In genomic region chr15:39244776-39245175, GRCh38 we compare ENCODE assay signal across 15 cellular contexts.
A peak's percentile ranks its signal among the peaks of the same experiment; 100 is the strongest.
DNase-seq lines count a peak whose midpoint lies in the region; ATAC-seq and TF ChIP-seq lines count a peak whose summit lies in the region.
"Had no signal": no experiment of that assay in that cellular context is flagged by ENCODE, and none has a peak within 500 bp of the region (broad histone marks: within the 10 kb centered on the region; RNA-seq: fewer than 3 reads in every experiment).

No MANE protein-coding gene starts in this region.

- no peak for ATAC-seq in GM18870 (IDR thresholded peaks at IDR 0.05; ENCODE audit: unreplicated experiment)
- ATAC-seq: HCT116 had no signal

- TF ChIP-seq CTCF in osteoblast (IDR thresholded peaks at IDR 0.05; ENCODE audit: extremely low read depth, low read depth, low read length): no peak

- no peaks in the 10 kb centered on the region for H3K36me3 ChIP-seq in osteoblast (ENCODE audit: insufficient read depth, low read length)
- H3K36me3 ChIP-seq: BLaER1 had no signal

- no peaks in the 10 kb centered on the region for H4K20me1 ChIP-seq in osteoblast (ENCODE audit: insufficient read depth, low read length)
- H4K20me1 ChIP-seq: BLaER1 had no signal

- DNase-seq in EH (ENCODE audit: low read depth): peak; percentile 35
- peak; percentile 46 for DNase-seq in M059J (ENCODE audit: low read depth)
- DNase-seq in fibroblast of gingiva (ENCODE audit: low read depth): peak; percentile 22
- no peak for DNase-seq in osteoblast (ENCODE audit: insufficient read length, low spot score, missing footprints)
- no peak for DNase-seq in NAMALWA (ENCODE audit: low spot score)
- no peak for DNase-seq in stimulated activated CD4-positive, alpha-beta T cell treated with anti-CD3 and anti-CD28 coated beads, Interleukin-4, amount 100 ng/mL, for 4 hours
- DNase-seq: AML-193; Caco-2; CD8-positive, alpha-beta memory T cell; DND-41; GF-D8 had no signal

- no peak overlapping the region for H3K4me3 ChIP-seq in osteoblast (ENCODE audit: insufficient read depth, low read length)
- H3K4me3 ChIP-seq: BLaER1 had no signal

- H3K4me1 ChIP-seq in osteoblast (ENCODE audit: insufficient read depth, low read length): peaks cover 43% of the 10 kb centered on the region
- H3K4me1 ChIP-seq: BLaER1, Caco-2 had no signal

- peak overlapping the region; percentile 90 for H3K27ac ChIP-seq in osteoblast (ENCODE audit: low read depth, low read length)
- H3K27ac ChIP-seq: 22Rv1, BLaER1 had no signal

- H3K4me2 ChIP-seq in osteoblast (ENCODE audit: insufficient read depth, low read length): no peak overlapping the region
- H3K4me2 ChIP-seq: BLaER1 had no signal

- no peak overlapping the region for H2AFZ ChIP-seq in osteoblast (ENCODE audit: low read length)

- no peaks in the 10 kb centered on the region for H3K79me2 ChIP-seq in osteoblast (ENCODE audit: insufficient read depth, low read length)

- no peaks in the 10 kb centered on the region for H3K9me3 ChIP-seq in osteoblast (ENCODE audit: low read depth, low read length)
- H3K9me3 ChIP-seq: BLaER1 had no signal

- H3K27me3 ChIP-seq in osteoblast (ENCODE audit: insufficient read depth, low read length): no peaks in the 10 kb centered on the region
- H3K27me3 ChIP-seq: BLaER1 had no signal

Comparison
In these comparisons a context has a peak if more than half of its experiments do, and no peak if none do; other contexts are left out.
1. DNase-seq: peak in EH (single experiment), M059J (single experiment) and fibroblast of gingiva (single experiment); none in osteoblast (single experiment), NAMALWA (single experiment) and stimulated activated CD4-positive, alpha-beta T cell treated with anti-CD3 and anti-CD28 coated beads, Interleukin-4, amount 100 ng/mL, for 4 hours (0 of 2).